In the genomic region with DNA sequence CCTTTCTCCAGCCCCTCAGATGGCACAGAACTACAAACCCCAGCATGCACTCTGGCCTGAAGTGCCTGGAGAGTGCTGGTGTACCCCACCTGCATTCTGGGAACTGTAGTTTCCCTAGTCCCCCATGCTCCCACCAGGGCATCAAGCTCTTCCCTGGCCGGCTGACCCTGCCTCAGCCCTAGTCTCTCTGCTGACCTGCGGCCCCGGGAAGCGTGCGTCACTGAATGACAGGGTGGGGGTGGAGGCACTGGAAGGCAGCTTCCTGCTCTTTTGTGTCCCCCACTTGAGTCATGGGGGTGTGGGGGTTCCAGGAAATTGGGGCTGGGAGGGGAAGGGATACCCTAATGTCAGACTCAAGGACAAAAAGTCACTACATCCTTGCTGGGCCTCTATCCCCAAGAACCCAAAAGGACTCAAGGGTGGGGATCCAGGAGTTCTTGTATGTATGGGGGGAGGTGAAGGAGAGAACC, we compare ENCODE assay signal across 9 cellular contexts. TPM values are rescaled to one million over a fixed set of nuclear protein-coding genes. Genes with fewer than 3 reads are reported as not detected.
DNase-seq lines count a peak whose midpoint lies in the region; ATAC-seq, FAIRE-seq and TF ChIP-seq lines count a peak whose summit lies in the region.
"Had no signal": no experiment of that assay in that cellular context is flagged by ENCODE, and none has a peak within 500 bp of the region (broad histone marks: within the 10 kb centered on the region; RNA-seq: fewer than 3 reads in every experiment).

No MANE protein-coding gene starts in this region.

- no peak overlapping the region for H3K27ac Mint-ChIP-seq in T-helper 17 cell

- FAIRE-seq in kidney (lab: Jason Lieb, UNC) = no peak
- no peak for FAIRE-seq in GM12891 (lab: Jason Lieb, UNC)

- in situ Hi-C loops in G401 (cut with HindIII; ENCODE audit: low sequenced_read_pairs) = no loop called here

- H3K4me3 ChIP-seq in HCT116 (replicated peaks in 1 of 2; ENCODE audit: low read depth in 1 of 2, low read length in 2 of 2) = no peak overlapping the region
- H3K4me3 ChIP-seq in kidney (ENCODE audit: low read length in 2 of 2) = no peak overlapping the region

- ATAC-seq in HCT116 (peak; percentile 77), T-helper 17 cell (peak; percentile 66), GM21367 (IDR thresholded peaks at IDR 0.05; ENCODE audit: unreplicated experiment) (no peak)

- DNase-seq in COR-L47 (lab: John Stamatoyannopoulos, UW) = peak; percentile 18
- DNase-seq in HCT116 (ENCODE audit: low read depth, low spot score) = no peak
- no peak for DNase-seq in T-helper 17 cell
- DNase-seq in kidney = peak; percentile 86
- no peak for DNase-seq in GM12891 (ENCODE audit: insufficient read length, low spot score)
- DNase-seq in G401 (ENCODE audit: low spot score) = no peak
- no peak for DNase-seq in posterior vena cava (ENCODE audit: low spot score)

- no peak overlapping the region for H3K4me2 ChIP-seq in HCT116 (ENCODE audit: low read length)

- TF ChIP-seq POLR2A in HCT116 (IDR thresholded peaks at IDR 0.05; ENCODE audit: borderline replicate concordance, extremely low read depth, insufficient read depth, insufficient read length) (no peak), GM12891 (IDR thresholded peaks at IDR 0.05; ENCODE audit: low read depth, low read length) (no peak)

- H3K27me3 Mint-ChIP-seq in T-helper 17 cell = no peaks in the 10 kb centered on the region

- peaks cover 8 to 31% of the 10 kb centered on the region in 2 experiments; a peak in 2 of 4 replicates for H3K9me3 ChIP-seq in HCT116 (ENCODE audit: control insufficient read depth in 1 of 2, insufficient read depth in 1 of 2, low read depth in 1 of 2, low read length in 2 of 2)
- no peaks in the 10 kb centered on the region for H3K9me3 ChIP-seq in T-helper 17 cell (ENCODE audit: control insufficient read depth, low read length, poor library complexity, severe bottlenecking)
- peaks cover 2 to 3% of the 10 kb centered on the region in 2 donors for H3K9me3 ChIP-seq in kidney (ENCODE audit: control insufficient read depth in 1 of 2, low read length in 2 of 2)

- no peak for TF ChIP-seq RAD21 in HCT116 (IDR thresholded peaks at IDR 0.05; ENCODE audit: low read depth)

- no peaks in the 10 kb centered on the region for H3K36me3 Mint-ChIP-seq in T-helper 17 cell (ENCODE audit: low read depth)

- H3K9me2 ChIP-seq in HCT116 (ENCODE audit: insufficient read depth) = no peaks in the 10 kb centered on the region

- BruUV-seq in HCT116 (replicated peaks; lab: Mats Ljungman, UMichigan) = no TSS peak

- H2AFZ ChIP-seq in HCT116 (ENCODE audit: low read depth, low read length, poor library complexity, severe bottlenecking) = no peak overlapping the region

- POLR2A ChIA-PET in HCT116 (lab: Charles Lee) = no interaction called here

- intact Hi-C loops in HCT116 (cut with micrococcal nuclease) (no loop called here), kidney (cut with DNase I) (no loop called here), posterior vena cava (cut with DNase I) (no loop called here)

- H3K9ac ChIP-seq in HCT116 (ENCODE audit: low read length) (no peak overlapping the region), kidney (ENCODE audit: low read length in 2 of 2) (no peak overlapping the region)

- no peaks in the 10 kb centered on the region for H3K27me3 ChIP-seq in HCT116 (ENCODE audit: insufficient read depth, low read length)

- H3K27ac ChIP-seq in HCT116 (ENCODE audit: low read depth, low read length) (no peak overlapping the region), kidney (ENCODE audit: low read depth in 2 of 2, low read length in 2 of 2) (peak overlapping the region; percentile 23 to 48)

- H3K79me2 ChIP-seq in HCT116 (ENCODE audit: insufficient read depth, low read length) = no peaks in the 10 kb centered on the region

- CTCF ChIA-PET in HCT116 (lab: Charles Lee) = interaction anchor here (3.9 kb wide), 1 partner anchor 16 kb away, joined by 21 read pairs; no protein-coding TSS in a partner anchor

- H3K4me3 Mint-ChIP-seq in T-helper 17 cell = no peak overlapping the region

- H3K4me1 Mint-ChIP-seq in T-helper 17 cell = peaks cover 21% of the 10 kb centered on the region

- no peaks in the 10 kb centered on the region for H4K20me1 ChIP-seq in HCT116 (ENCODE audit: insufficient read depth)

- H3K36me3 ChIP-seq in HCT116 (ENCODE audit: control insufficient read depth in 1 of 2, insufficient read depth in 2 of 2, low read length in 2 of 2) = no peaks in the 10 kb centered on the region
- H3K36me3 ChIP-seq in kidney (ENCODE audit: control insufficient read depth in 1 of 2, insufficient read depth in 2 of 2, low read length in 2 of 2) = no peaks in the 10 kb centered on the region

- RAD21 ChIA-PET in HCT116 (lab: Charles Lee; ENCODE audit: low non-redundant PET in 1 of 2, low total read pairs in 2 of 2, uncharacterized antibody in 2 of 2, unreplicated experiment in 2 of 2) = no interaction called here

- H3K4me1 ChIP-seq in HCT116 (ENCODE audit: control insufficient read depth in 1 of 2, insufficient read depth in 2 of 2, low read length in 2 of 2) (peaks cover 0 to 25% of the 10 kb centered on the region in 2 experiments; a peak in 2 of 4 replicates), kidney (ENCODE audit: control insufficient read depth in 1 of 2, insufficient read depth in 1 of 2, low read depth in 1 of 2, low read length in 2 of 2) (peaks cover 0 to 4% of the 10 kb centered on the region in 2 donors)

- TF ChIP-seq CTCF in HCT116 (IDR thresholded peaks at IDR 0.05 in 2 of 3, conservative IDR thresholded peaks at IDR 0.05 in 1 of 3; ENCODE audit: borderline replicate concordance in 1 of 3, insufficient read depth in 1 of 3, low read depth in 2 of 3, low read length in 2 of 3) (no peak), kidney (IDR thresholded peaks at IDR 0.05; ENCODE audit: borderline replicate concordance, extremely low read depth, insufficient read depth) (no peak)

TF ChIP-seq in HCT116, 20 proteins besides CTCF, POLR2A, EP300 and RAD21 (continues in another document):
- TF ChIP-seq CEBPB (IDR thresholded peaks at IDR 0.05; ENCODE audit: low read depth) (no peak), CBX3 (IDR thresholded peaks at IDR 0.05; ENCODE audit: low read depth) (no peak), SP1 (IDR thresholded peaks at IDR 0.05; ENCODE audit: low read depth) (no peak), TCF7L2 (IDR thresholded peaks at IDR 0.05; ENCODE audit: borderline replicate concordance, extremely low read depth, insufficient read depth, insufficient read length) (no peak), EZH2phosphoT487 (IDR thresholded peaks at IDR 0.05; ENCODE audit: borderline replicate concordance) (no peak), FOSL1 (IDR thresholded peaks at IDR 0.05; ENCODE audit: low read depth) (no peak), ZNF274 (IDR thresholded peaks at IDR 0.05; ENCODE audit: low read depth, low read length) (no peak)
- TF ChIP-seq, protein P1, sequence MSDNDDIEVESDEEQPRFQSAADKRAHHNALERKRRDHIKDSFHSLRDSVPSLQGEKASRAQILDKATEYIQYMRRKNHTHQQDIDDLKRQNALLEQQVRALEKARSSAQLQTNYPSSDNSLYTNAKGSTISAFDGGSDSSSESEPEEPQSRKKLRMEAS (IDR thresholded peaks at IDR 0.05) = no peak

TF ChIP-seq in GM12891, 5 proteins besides CTCF, POLR2A, EP300 and RAD21:
- TF ChIP-seq TAF1 (IDR thresholded peaks at IDR 0.05; ENCODE audit: low read depth, low read length) (no peak), POLR2AphosphoS5 (IDR thresholded peaks at IDR 0.05; ENCODE audit: low read depth, low read length) (no peak), POU2F2 (IDR thresholded peaks at IDR 0.05; ENCODE audit: low read depth, low read length) (no peak), SPI1 (IDR thresholded peaks at IDR 0.05; ENCODE audit: low read depth, low read length) (no peak), PAX5 (IDR thresholded peaks at IDR 0.05; ENCODE audit: insufficient read depth, low read length, severe bottlenecking) (no peak)

RNA-seq across cellular contexts. Expression of gene NOS3, which starts 2.1 kb away (rescaled TPM):
- total RNA-seq in HCT116 (2021; ENCODE audit: unreplicated experiment) = 35.8 TPM
- polyA plus RNA-seq in HCT116 (2012) = 42.7 and 44.0 TPM in 2 replicates
- total RNA-seq in T-helper 17 cell = 1 to 10 TPM; 9.4 to 9.6 TPM
- total RNA-seq in kidney = 51.7 TPM
- 9.3 TPM for polyA plus RNA-seq in kidney (ENCODE audit: insufficient read depth, low read depth, low replicate concordance)
- polyA plus RNA-seq in GM12891 (2012; ENCODE audit: low read depth, missing spikeins) = 0.04 TPM
- total RNA-seq in G401 (2014; rRNA removed; shearing (Covaris generic)) = 34.5 and 41.6 TPM in 2 replicates
- 10 to 100 TPM; 27.9 to 71.8 TPM for total RNA-seq in posterior vena cava

RNA-seq across cellular contexts. Expression of gene KCNH2, which starts 14.7 kb away (rescaled TPM):
- total RNA-seq in HCT116 (2021; ENCODE audit: unreplicated experiment) (9.7 TPM), T-helper 17 cell (1 to 10 TPM; 2.2 to 5.6 TPM), kidney (1.3 TPM), posterior vena cava (10 to 100 TPM; 27.3 to 37.3 TPM)
- polyA plus RNA-seq in HCT116 (2012) = 8.4 and 10.4 TPM in 2 replicates
- polyA plus RNA-seq in kidney (ENCODE audit: insufficient read depth, low read depth, low replicate concordance) = 1.5 TPM
- 0.09 TPM for polyA plus RNA-seq in GM12891 (2012; ENCODE audit: low read depth, missing spikeins)
- 10.8 and 11.5 TPM in 2 replicates for total RNA-seq in G401 (2014; rRNA removed; shearing (Covaris generic))

RNA-seq across cellular contexts. Expression of gene ATG9B, which starts 31.4 kb away (rescaled TPM):
- total RNA-seq in HCT116 (2021; ENCODE audit: unreplicated experiment) (2.1 TPM), T-helper 17 cell (10 to 100 TPM in 1 of 2 donors, 1 to 10 TPM in 1; 5.3 to 12.2 TPM), kidney (0.19 TPM), posterior vena cava (not detected)
- polyA plus RNA-seq in HCT116 (2012) = 5.8 and 6.9 TPM in 2 replicates
- polyA plus RNA-seq in kidney (ENCODE audit: insufficient read depth, low read depth, low replicate concordance) = 0.19 TPM
- 0.71 TPM for polyA plus RNA-seq in GM12891 (2012; ENCODE audit: low read depth, missing spikeins)
- total RNA-seq in G401 (2014; rRNA removed; shearing (Covaris generic)) = 0.34 and 0.49 TPM in 2 replicates
- total RNA-seq: urinary bladder had no signal

RNA-seq across cellular contexts. Expression of gene ABCB8, which starts 35.4 kb away (rescaled TPM):
- total RNA-seq in HCT116 (2021; ENCODE audit: unreplicated experiment) (55.2 TPM), T-helper 17 cell (10 to 100 TPM; 47.7 to 60.1 TPM), kidney (36.0 TPM), posterior vena cava (10 to 100 TPM; 19.2 to 24.5 TPM)
- polyA plus RNA-seq in HCT116 (2012) = 32.5 and 34.9 TPM in 2 replicates
- 34.3 TPM for polyA plus RNA-seq in kidney (ENCODE audit: insufficient read depth, low read depth, low replicate concordance)
- polyA plus RNA-seq in GM12891 (2012; ENCODE audit: low read depth, missing spikeins) = 10.9 TPM
- 34.0 and 57.0 TPM in 2 replicates for total RNA-seq in G401 (2014; rRNA removed; shearing (Covaris generic))

RNA-seq across cellular contexts. Expression of gene ASIC3, which starts 55.5 kb away (rescaled TPM):
- total RNA-seq in HCT116 (2021; ENCODE audit: unreplicated experiment) (4.4 TPM), T-helper 17 cell (1 to 10 TPM; 6.7 to 9.1 TPM), kidney (1.9 TPM), posterior vena cava (1 to 10 TPM; 1.4 to 1.5 TPM)
- 5.4 and 6.2 TPM in 2 replicates for polyA plus RNA-seq in HCT116 (2012)
- polyA plus RNA-seq in kidney (ENCODE audit: insufficient read depth, low read depth, low replicate concordance) = 3.1 TPM
- 2.7 TPM for polyA plus RNA-seq in GM12891 (2012; ENCODE audit: low read depth, missing spikeins)
- total RNA-seq in G401 (2014; rRNA removed; shearing (Covaris generic)) = not detected in 2 replicates

Comparison
In these comparisons a context has a peak if more than half of its experiments do, and no peak if none do; other contexts are left out.
1. DNase-seq: peak in COR-L47 (single experiment) and kidney (single experiment); none in HCT116 (single experiment), T-helper 17 cell (0 of 3), GM12891 (single experiment), G401 (single experiment) and posterior vena cava (single experiment).